In genomic region chr4:152996101-152996500, GRCh38 we compare ENCODE assay signal across 15 cellular contexts. TPM values are rescaled to one million over a fixed set of nuclear protein-coding genes. Genes with fewer than 3 reads are reported as not detected.
DNase-seq lines count a peak whose midpoint lies in the region; ATAC-seq, FAIRE-seq and TF ChIP-seq lines count a peak whose summit lies in the region.
"Had no signal": no experiment of that assay in that cellular context is flagged by ENCODE, and none has a peak within 500 bp of the region (broad histone marks: within the 10 kb centered on the region; RNA-seq: fewer than 3 reads in every experiment).

No MANE protein-coding gene starts in this region.

- no peak for FAIRE-seq in astrocyte (lab: Jason Lieb, UNC)

- H3K9ac ChIP-seq in astrocyte (ENCODE audit: low read length) = no peak overlapping the region
- H3K9ac ChIP-seq in smooth muscle cell (ENCODE audit: low read depth) = peak overlapping the region; percentile 34

- peak overlapping the region; percentile 85 for H2AFZ ChIP-seq in GM23338
- H2AFZ ChIP-seq in astrocyte (ENCODE audit: low read depth, low read length) = peak overlapping the region; percentile 4
- no peak overlapping the region for H2AFZ ChIP-seq in smooth muscle cell (ENCODE audit: low read depth)

- H3K4me1 Mint-ChIP-seq in GM23338 (peaks cover 24% of the 10 kb centered on the region), astrocyte (ENCODE audit: low read depth, unreplicated experiment) (peaks cover 10% of the 10 kb centered on the region)
- H3K4me1 Mint-ChIP-seq: stimulated activated memory B cell treated with anti-CD40 and anti-IgM and Interleukin-4, amounts not matched to agents 10 μg/mL and 1 μg/mL and 100 μg/mL, for 72 hours had no signal

- TF ChIP-seq EP300 in esophagus muscularis mucosa (IDR thresholded peaks at IDR 0.05) = no peak

- no peak overlapping the region for H3K27ac ChIP-seq in GM23338 (ENCODE audit: low read depth)
- H3K27ac ChIP-seq in astrocyte (ENCODE audit: low read depth, low read length) = no peak overlapping the region
- H3K27ac ChIP-seq in smooth muscle cell (ENCODE audit: low read depth) = peak overlapping the region; percentile 88
- H3K27ac ChIP-seq in esophagus muscularis mucosa (replicated peaks in 1 of 4) = peak overlapping the region in 1 of 4 donors; percentile 15
- H3K27ac ChIP-seq: colonic mucosa, RWPE1 had no signal

- intact Hi-C loops in esophagus muscularis mucosa (cut with DNase I) (no loop called here), posterior vena cava (cut with DNase I) (no loop called here)

- H3K4me2 ChIP-seq in GM23338 (peak overlapping the region; percentile 62), astrocyte (ENCODE audit: low read length) (no peak overlapping the region), smooth muscle cell (no peak overlapping the region)

- H3K4me3 Mint-ChIP-seq in GM23338 (no peak overlapping the region), astrocyte (ENCODE audit: unreplicated experiment) (no peak overlapping the region)
- H3K4me3 Mint-ChIP-seq: activated T-cell treated with anti-CD3 and anti-CD28 coated beads, Interleukin-2, amount 50 U/mL, for 24 hours; CD14-positive monocyte; stimulated activated memory B cell treated with anti-CD40 and anti-IgM and Interleukin-4, amounts not matched to agents 10 μg/mL and 1 μg/mL and 100 μg/mL, for 72 hours had no signal

- H3K4me3 ChIP-seq in GM23338 (no peak overlapping the region), astrocyte (ENCODE audit: insufficient read depth, low read depth, low read length) (no peak overlapping the region), smooth muscle cell (no peak overlapping the region), esophagus muscularis mucosa (no peak overlapping the region)
- H3K4me3 ChIP-seq: colonic mucosa, HAP-1 had no signal

- H3K9me2 ChIP-seq in GM23338 (ENCODE audit: insufficient read depth) = no peaks in the 10 kb centered on the region; the same call in 1 of the 2 replicates

- ATAC-seq in GM23338 = peak; percentile 78
- ATAC-seq: stimulated activated memory B cell treated with anti-CD40 and anti-IgM and Interleukin-4, amounts not matched to agents 10 μg/mL and 1 μg/mL and 100 μg/mL, for 72 hours had no signal

- H4K20me1 ChIP-seq in GM23338 (replicated peaks; ENCODE audit: insufficient read depth) (no peaks in the 10 kb centered on the region), astrocyte (ENCODE audit: insufficient read depth, low read length) (no peaks in the 10 kb centered on the region), smooth muscle cell (ENCODE audit: low read depth) (no peaks in the 10 kb centered on the region)

- H3K36me3 ChIP-seq in GM23338 (ENCODE audit: insufficient read depth) = no peaks in the 10 kb centered on the region
- no peaks in the 10 kb centered on the region for H3K36me3 ChIP-seq in astrocyte (ENCODE audit: insufficient read depth, low read length)
- H3K36me3 ChIP-seq in smooth muscle cell (ENCODE audit: low read depth) = no peaks in the 10 kb centered on the region
- H3K36me3 ChIP-seq in esophagus muscularis mucosa = no peaks in the 10 kb centered on the region
- H3K36me3 ChIP-seq: colonic mucosa, HAP-1 had no signal

- H3K9me3 ChIP-seq in astrocyte (ENCODE audit: insufficient read depth, low read depth, low read length) (no peaks in the 10 kb centered on the region), smooth muscle cell (replicated peaks; ENCODE audit: low read depth) (no peaks in the 10 kb centered on the region), esophagus muscularis mucosa (no peaks in the 10 kb centered on the region)
- H3K9me3 ChIP-seq: colonic mucosa, HAP-1 had no signal

- no peak for TF ChIP-seq POLR2A in esophagus muscularis mucosa (IDR thresholded peaks at IDR 0.05; ENCODE audit: low read depth)

- H3K27ac Mint-ChIP-seq in GM23338 (no peak overlapping the region), astrocyte (ENCODE audit: unreplicated experiment) (no peak overlapping the region)
- H3K27ac Mint-ChIP-seq: activated T-cell treated with anti-CD3 and anti-CD28 coated beads, Interleukin-2, amount 50 U/mL, for 24 hours; stimulated activated memory B cell treated with anti-CD40 and anti-IgM and Interleukin-4, amounts not matched to agents 10 μg/mL and 1 μg/mL and 100 μg/mL, for 72 hours had no signal

- H3K27me3 Mint-ChIP-seq in GM23338 (ENCODE audit: insufficient read depth, low read depth, poor library complexity) = peaks cover 8% of the 10 kb centered on the region
- H3K27me3 Mint-ChIP-seq in astrocyte (ENCODE audit: low read depth, unreplicated experiment) = peaks cover 19% of the 10 kb centered on the region

- DNase-seq in GM23338 (ENCODE audit: low spot score) (no peak), astrocyte (ENCODE audit: low read depth) (no peak), islet precursor cell (peak; percentile 77), smooth muscle cell (lab: John Stamatoyannopoulos, UW; ENCODE audit: unreplicated experiment) (no peak), NOMO-1 treated with DMSO at 0.1 percent for 48 hours (lab: John Stamatoyannopoulos, UW; ENCODE audit: unreplicated experiment) (no peak), esophagus muscularis mucosa (ENCODE audit: extremely low spot score) (no peak), posterior vena cava (ENCODE audit: low spot score) (no peak)
- DNase-seq: activated CD4-positive, alpha-beta T cell treated with anti-CD3 and anti-CD28 coated beads for 4 hours; activated T-cell treated with anti-CD3 and anti-CD28 coated beads, Interleukin-2, amount 50 U/mL, for 24 hours; colonic mucosa; stimulated activated CD4-positive, alpha-beta T cell treated with anti-CD3 and anti-CD28 coated beads, Interleukin-4, amount 100 ng/mL, for 24 hours had no signal

- H3K27me3 ChIP-seq in GM23338 (ENCODE audit: insufficient read depth) (no peaks in the 10 kb centered on the region), astrocyte (ENCODE audit: insufficient read depth, low read length) (no peaks in the 10 kb centered on the region), smooth muscle cell (ENCODE audit: low read depth) (no peaks in the 10 kb centered on the region), esophagus muscularis mucosa (no peaks in the 10 kb centered on the region)
- H3K27me3 ChIP-seq: colonic mucosa had no signal

- WGBS in smooth muscle cell (ENCODE audit: low lambda C conversion rate) = 51% methylated on average over 5 of the region's 5 CpGs
- WGBS in esophagus muscularis mucosa = 62% methylated on average over 5 of the region's 5 CpGs

- H3K79me2 ChIP-seq in GM23338 (replicated peaks; ENCODE audit: insufficient read depth) = no peaks in the 10 kb centered on the region
- H3K79me2 ChIP-seq in astrocyte (ENCODE audit: insufficient read depth, low read length) = no peaks in the 10 kb centered on the region
- H3K79me2 ChIP-seq in smooth muscle cell (ENCODE audit: low read depth) = no peaks in the 10 kb centered on the region

- no peaks in the 10 kb centered on the region for H3F3A ChIP-seq in GM23338 (replicated peaks; ENCODE audit: low read depth)
- no peaks in the 10 kb centered on the region for H3F3A ChIP-seq in smooth muscle cell (ENCODE audit: low read depth)

- H3K9me3 Mint-ChIP-seq in GM23338 (no peaks in the 10 kb centered on the region), astrocyte (ENCODE audit: unreplicated experiment) (peaks cover 2% of the 10 kb centered on the region)
- H3K9me3 Mint-ChIP-seq: activated T-cell treated with anti-CD3 and anti-CD28 coated beads, Interleukin-2, amount 50 U/mL, for 24 hours; CD14-positive monocyte; stimulated activated memory B cell treated with anti-CD40 and anti-IgM and Interleukin-4, amounts not matched to agents 10 μg/mL and 1 μg/mL and 100 μg/mL, for 72 hours had no signal

- no peak for TF ChIP-seq CTCF in GM23338 (conservative IDR thresholded peaks at IDR 0.05; ENCODE audit: low read depth in 2 of 2)
- no peak for TF ChIP-seq CTCF in astrocyte (IDR thresholded peaks at IDR 0.05; ENCODE audit: insufficient read depth, low read depth, low read length)
- no peak for TF ChIP-seq CTCF in smooth muscle cell (IDR thresholded peaks at IDR 0.05; ENCODE audit: borderline replicate concordance, insufficient read depth, poor library complexity, severe bottlenecking)
- TF ChIP-seq CTCF in esophagus muscularis mucosa (IDR thresholded peaks at IDR 0.05) = no peak

- H3K4me1 ChIP-seq in GM23338 (ENCODE audit: insufficient read depth) (peaks cover 9% of the 10 kb centered on the region; the same call in 1 of the 2 replicates), astrocyte (ENCODE audit: insufficient read depth, low read length) (no peaks in the 10 kb centered on the region), smooth muscle cell (ENCODE audit: low read depth) (peaks cover 2% of the 10 kb centered on the region), esophagus muscularis mucosa (peaks cover 0 to 7% (median 0%) of the 10 kb centered on the region in 4 donors)
- H3K4me1 ChIP-seq: HAP-1 had no signal

- no peaks in the 10 kb centered on the region; the same call in 2 of the 3 replicates for H3K36me3 Mint-ChIP-seq in GM23338 (ENCODE audit: low read depth)
- H3K36me3 Mint-ChIP-seq in astrocyte (ENCODE audit: low read depth, unreplicated experiment) = no peaks in the 10 kb centered on the region
- H3K36me3 Mint-ChIP-seq: CD14-positive monocyte; stimulated activated memory B cell treated with anti-CD40 and anti-IgM and Interleukin-4, amounts not matched to agents 10 μg/mL and 1 μg/mL and 100 μg/mL, for 72 hours had no signal

TF ChIP-seq in GM23338, 12 proteins besides CTCF, POLR2A, EP300 and RAD21 (continues in another document):
- TF ChIP-seq EZH2 (IDR thresholded peaks at IDR 0.05; ENCODE audit: low read depth, unreplicated experiment) = no peak

RNA-seq across cellular contexts. Expression of gene FHDC1, which starts 60.0 kb away (rescaled TPM):
- total RNA-seq in GM23338 (2014; rRNA removed; shearing (Covaris generic)) = 21.6 and 22.8 TPM in 2 replicates
- polyA plus RNA-seq in GM23338 (2016; fragmentation: Nextera tagmentation; extraction: Ambion mirVana) (9.1 and 9.5 TPM in 2 replicates), smooth muscle cell (0.49 and 1.3 TPM in 2 replicates)
- total RNA-seq in astrocyte (1.5 and 1.7 TPM in 2 replicates), smooth muscle cell (2.0 and 3.0 TPM in 2 replicates), esophagus muscularis mucosa (1 to 10 TPM in 3 of 4 donors, under 1 TPM in 1; 0.83 to 2.1 (median 1.6) TPM), posterior vena cava (1 to 10 TPM; 1.2 to 2.4 TPM)
- polyA plus RNA-seq: CD14-positive monocyte had no signal
